26 cellular contexts compared by ENCODE assay signal in the genomic region with DNA sequence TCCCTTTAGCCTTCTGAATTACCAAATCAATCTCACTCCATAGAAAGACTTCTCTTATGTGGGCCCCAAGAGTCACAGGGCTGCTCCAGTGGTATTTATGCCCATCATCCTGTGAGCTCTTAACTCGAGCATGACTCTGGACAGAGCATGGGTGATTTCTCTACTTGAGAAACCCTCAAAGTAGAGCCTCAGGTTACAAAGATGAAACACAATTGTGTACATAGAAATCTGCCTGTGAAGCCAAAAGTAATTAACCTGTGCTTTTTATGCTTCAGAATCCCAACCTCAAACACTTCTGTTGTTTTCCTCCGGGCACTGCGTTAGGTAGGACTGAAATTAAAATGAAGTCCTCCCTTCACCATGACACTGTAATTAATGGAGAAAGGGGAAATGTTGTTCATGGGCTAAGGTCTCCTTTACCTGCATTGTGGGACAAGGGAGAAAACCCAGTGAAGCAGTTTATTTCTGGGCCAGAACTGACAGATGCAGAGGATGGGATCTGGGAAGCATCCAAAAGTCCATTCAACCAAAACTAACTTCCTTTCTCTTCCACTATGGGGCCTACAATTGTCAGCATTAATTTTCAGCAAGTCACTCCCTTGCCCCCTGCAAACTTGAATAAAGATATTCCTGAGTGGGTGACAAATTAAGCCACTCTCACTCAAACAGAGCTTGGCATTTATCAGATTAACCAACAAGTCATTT. TPM values are rescaled to one million over a fixed set of nuclear protein-coding genes. Genes with fewer than 3 reads are reported as not detected.
A peak's percentile ranks its signal among the peaks of the same experiment; 100 is the strongest.
DNase-seq lines count a peak whose midpoint lies in the region; ATAC-seq and TF ChIP-seq lines count a peak whose summit lies in the region.
"Had no signal": no experiment of that assay in that cellular context is flagged by ENCODE, and none has a peak within 500 bp of the region (broad histone marks: within the 10 kb centered on the region; RNA-seq: fewer than 3 reads in every experiment).

No MANE protein-coding gene starts in this region.

- H3K4me3 ChIP-seq in aorta (ENCODE audit: low read length in 2 of 2), result no peak overlapping the region
- H3K4me3 ChIP-seq in MM.1S (ENCODE audit: low read length), result no peak overlapping the region
- H3K4me3 ChIP-seq: dorsolateral prefrontal cortex, right atrium auricular region, tibial artery had no signal

- H3K27me3 ChIP-seq in aorta (ENCODE audit: control insufficient read depth in 1 of 2, insufficient read depth in 2 of 2, low read length in 1 of 2) (no peaks in the 10 kb centered on the region), MM.1S (replicated peaks; ENCODE audit: insufficient read depth, low read length) (no peaks in the 10 kb centered on the region)
- H3K27me3 ChIP-seq: dorsolateral prefrontal cortex, right atrium auricular region, tibial artery had no signal

- no peak overlapping the region for H2AFZ ChIP-seq in MM.1S (ENCODE audit: low read length)

- peak overlapping the region; percentile 14 for H3K27ac Mint-ChIP-seq in nephron progenitor cell
- H3K27ac Mint-ChIP-seq: activated CD4-positive, alpha-beta T cell treated with anti-CD3 and anti-CD28 coated beads for 36 hours; activated naive CD4-positive, alpha-beta T cell treated with anti-CD3 and anti-CD28 coated beads, Interleukin-2, amount 50 U/mL, for 24 hours; CD8-positive, alpha-beta memory T cell had no signal

- WGBS in aorta, 2 donors, result 95 to 99% methylated on average over 3 of the region's 3 CpGs

- no peak overlapping the region for H3K4me2 ChIP-seq in MM.1S (ENCODE audit: low read depth, low read length)

- H3K27ac ChIP-seq in aorta (ENCODE audit: low read depth in 1 of 2, low read length in 2 of 2) (no peak overlapping the region), MM.1S (ENCODE audit: low read length) (no peak overlapping the region)
- H3K27ac ChIP-seq: dorsolateral prefrontal cortex, right atrium auricular region, tibial artery had no signal

- H3K9me2 ChIP-seq in MM.1S (replicated peaks; ENCODE audit: insufficient read depth, low read length), result no peaks in the 10 kb centered on the region

- intact Hi-C loops in aorta (cut with DNase I), result no loop called here

- peaks cover 9% of the 10 kb centered on the region for H3K27me3 Mint-ChIP-seq in nephron progenitor cell (ENCODE audit: low read depth, poor library complexity)
- H3K27me3 Mint-ChIP-seq: activated CD4-positive, alpha-beta T cell treated with anti-CD3 and anti-CD28 coated beads for 36 hours; activated naive CD4-positive, alpha-beta T cell treated with anti-CD3 and anti-CD28 coated beads, Interleukin-2, amount 50 U/mL, for 24 hours had no signal

- H4K20me1 ChIP-seq in MM.1S (ENCODE audit: insufficient read depth, low read length), result no peaks in the 10 kb centered on the region

- no peaks in the 10 kb centered on the region for H3K36me3 Mint-ChIP-seq in nephron progenitor cell (ENCODE audit: low read depth)
- H3K36me3 Mint-ChIP-seq: activated naive CD4-positive, alpha-beta T cell treated with anti-CD3 and anti-CD28 coated beads, Interleukin-2, amount 50 U/mL, for 24 hours; CD8-positive, alpha-beta memory T cell had no signal

- H3K9me3 Mint-ChIP-seq in nephron progenitor cell, result peaks cover 10% of the 10 kb centered on the region
- H3K9me3 Mint-ChIP-seq: activated naive CD4-positive, alpha-beta T cell treated with anti-CD3 and anti-CD28 coated beads, Interleukin-2, amount 50 U/mL, for 24 hours had no signal

- H3K4me1 Mint-ChIP-seq in nephron progenitor cell, result peaks cover 7% of the 10 kb centered on the region

- H3K4me1 ChIP-seq in aorta (ENCODE audit: control insufficient read depth in 1 of 2, insufficient read depth in 2 of 2, low read length in 2 of 2) (no peaks in the 10 kb centered on the region), MM.1S (ENCODE audit: low read length) (peaks cover 3% of the 10 kb centered on the region; the same call in 1 of the 2 replicates)
- H3K4me1 ChIP-seq: right atrium auricular region, tibial artery had no signal

- no peak overlapping the region for H3K9ac ChIP-seq in MM.1S (ENCODE audit: low read length)

- no peak for TF ChIP-seq CTCF in nephron progenitor cell (IDR thresholded peaks at IDR 0.05)
- no peak for TF ChIP-seq CTCF in MM.1S (IDR thresholded peaks at IDR 0.05; ENCODE audit: low read length)

- H3K4me3 Mint-ChIP-seq in nephron progenitor cell, result no peak overlapping the region
- H3K4me3 Mint-ChIP-seq: activated CD4-positive, alpha-beta T cell treated with anti-CD3 and anti-CD28 coated beads for 36 hours; activated naive CD4-positive, alpha-beta T cell treated with anti-CD3 and anti-CD28 coated beads, Interleukin-2, amount 50 U/mL, for 24 hours; CD8-positive, alpha-beta memory T cell had no signal

- no peaks in the 10 kb centered on the region for H3K79me2 ChIP-seq in MM.1S (ENCODE audit: low read length)

- H3F3A ChIP-seq in MM.1S (ENCODE audit: insufficient read depth, low read length), result no peaks in the 10 kb centered on the region

- H3K9me3 ChIP-seq in aorta (ENCODE audit: control insufficient read depth, low read length), result no peaks in the 10 kb centered on the region
- H3K9me3 ChIP-seq in MM.1S (replicated peaks; ENCODE audit: insufficient read depth, low read length), result no peaks in the 10 kb centered on the region
- H3K9me3 ChIP-seq: right atrium auricular region, tibial artery had no signal

- H3K36me3 ChIP-seq in aorta (ENCODE audit: control insufficient read depth in 1 of 2, insufficient read depth in 2 of 2, low read length in 1 of 2) (no peaks in the 10 kb centered on the region), MM.1S (replicated peaks; ENCODE audit: insufficient read depth, low read length) (no peaks in the 10 kb centered on the region)
- H3K36me3 ChIP-seq: right atrium auricular region, tibial artery had no signal

- DNase-seq in DMS 273 (lab: John Stamatoyannopoulos, UW; ENCODE audit: unreplicated experiment) (peak; percentile 38), DMS 273 treated with DMSO at 0.1 percent for 48 hours (lab: John Stamatoyannopoulos, UW) (no peak), NCI-H2029 (lab: John Stamatoyannopoulos, UW) (peak; percentile 94), NCI-H510A treated with DMSO at 0.1 percent for 48 hours (lab: John Stamatoyannopoulos, UW) (peak; percentile 40), nephron progenitor cell (no peak), aorta (no peak), MM.1S (no peak)
- DNase-seq: 8988T; activated CD4-positive, alpha-beta T cell treated with anti-CD3 and anti-CD28 coated beads for 36 hours; anterior cingulate cortex; CD8-positive, alpha-beta memory T cell; EL; GOT3; NCI-H1436 treated with DMSO at 0.1 percent for 48 hours; NCI-H82; nucleus accumbens; stimulated activated CD4-positive, alpha-beta T cell treated with anti-CD3 and anti-CD28 coated beads, Interleukin-4, amount 100 ng/mL, for 4 hours; stimulated activated naive CD8-positive, alpha-beta T cell treated with anti-CD3 and anti-CD28 coated beads, Interleukin-15, Interleukin-2, amounts not matched to agents 100 U/mL and 50 U/mL, for 24 hours; T-helper 1 cell; tibial artery had no signal

- ATAC-seq in HG02623 (IDR thresholded peaks at IDR 0.05; ENCODE audit: unreplicated experiment) (no peak), aorta (ENCODE audit: low FRiP score) (no peak)
- ATAC-seq: activated CD4-positive, alpha-beta T cell treated with anti-CD3 and anti-CD28 coated beads for 36 hours; stimulated activated naive CD8-positive, alpha-beta T cell treated with anti-CD3 and anti-CD28 coated beads, Interleukin-15, Interleukin-2, amounts not matched to agents 100 U/mL and 50 U/mL, for 24 hours had no signal

RNA-seq across cellular contexts. Expression of a gene that starts 24.1 kb away (rescaled TPM):
- total RNA-seq in aorta, result 1 to 10 TPM in 1 of 2 donors, under 1 TPM in 1; 0.45 to 1.2 TPM
- under 1 TPM; 0.05 to 0.63 TPM for polyA plus RNA-seq in aorta
- total RNA-seq: endothelial cell of umbilical vein, myocyte had no signal
- polyA plus RNA-seq: CD8-positive, alpha-beta memory T cell; endothelial cell of umbilical vein had no signal

Comparison
In these comparisons a context has a peak if more than half of its experiments do, and no peak if none do; other contexts are left out.
1. DNase-seq: peak in DMS 273 (single experiment), NCI-H2029 (single experiment) and NCI-H510A treated with DMSO at 0.1 percent for 48 hours (single experiment); none in DMS 273 treated with DMSO at 0.1 percent for 48 hours (single experiment), nephron progenitor cell (single experiment), aorta (0 of 2) and MM.1S (single experiment).